ENCODE assay signal across 15 cellular contexts in the genomic region with DNA sequence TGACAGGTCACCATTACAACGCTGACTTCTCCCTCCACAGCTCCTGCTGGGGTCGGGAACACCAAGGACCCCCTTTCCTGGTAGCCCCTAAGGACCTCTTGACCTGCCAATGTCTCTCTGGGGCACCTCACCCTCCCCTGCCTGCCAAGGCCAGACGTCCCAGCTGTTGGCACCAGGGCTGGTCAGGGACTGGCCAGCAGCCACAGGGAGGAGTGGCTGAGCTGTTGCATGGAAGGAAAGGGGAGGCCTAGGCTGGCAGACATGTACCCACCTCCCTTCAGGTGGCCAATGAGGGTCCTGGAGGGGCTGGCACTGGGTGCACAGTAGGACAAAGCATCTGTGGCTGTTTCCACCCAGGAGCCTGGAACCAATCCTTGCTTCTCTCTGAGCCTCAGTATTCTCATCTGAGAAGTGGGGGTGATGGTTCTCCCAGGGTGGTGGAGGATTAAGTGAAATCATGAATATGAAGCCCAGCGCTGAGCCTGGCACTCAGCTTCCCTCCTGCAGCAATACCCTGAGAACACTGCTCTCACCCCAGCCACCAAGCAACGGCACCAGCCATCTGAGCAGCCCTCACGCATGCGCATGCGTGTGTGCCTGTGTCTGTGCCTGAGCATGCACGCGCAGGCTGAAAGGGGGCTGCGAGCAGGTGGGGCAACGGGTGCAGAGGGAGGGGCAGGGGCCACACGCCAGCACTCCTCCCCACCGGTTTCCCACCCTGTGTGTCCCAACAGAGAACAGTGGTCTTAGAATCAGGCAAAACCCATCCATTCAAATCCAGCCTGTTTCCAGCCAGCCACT. TPM values are rescaled to one million over a fixed set of nuclear protein-coding genes. Genes with fewer than 3 reads are reported as not detected.
DNase-seq lines count a peak whose midpoint lies in the region; ATAC-seq and TF ChIP-seq lines count a peak whose summit lies in the region.
"Had no signal": no experiment of that assay in that cellular context is flagged by ENCODE, and none has a peak within 500 bp of the region (broad histone marks: within the 10 kb centered on the region; RNA-seq: fewer than 3 reads in every experiment).

No MANE protein-coding gene starts in this region.

- H3K9me3 ChIP-seq in smooth muscle cell (replicated peaks; ENCODE audit: low read depth): no peaks in the 10 kb centered on the region
- H3K9me3 ChIP-seq in body of pancreas: no peaks in the 10 kb centered on the region
- H3K9me3 ChIP-seq in spleen: no peaks in the 10 kb centered on the region

- peaks cover 43% of the 10 kb centered on the region for H3K27me3 ChIP-seq in smooth muscle cell (ENCODE audit: low read depth)
- no peaks in the 10 kb centered on the region for H3K27me3 ChIP-seq in body of pancreas
- peaks cover 0 to 93% (median 40%) of the 10 kb centered on the region in 7 donors for H3K27me3 ChIP-seq in spleen (replicated peaks in 1 of 7)

- no peaks in the 10 kb centered on the region for H4K20me1 ChIP-seq in smooth muscle cell (ENCODE audit: low read depth)

- H3K27ac ChIP-seq in angular gyrus (ENCODE audit: low read depth, low read length) (peak overlapping the region; percentile 77), smooth muscle cell (ENCODE audit: low read depth) (no peak overlapping the region), body of pancreas (no peak overlapping the region), spleen (no peak overlapping the region)

- no peak overlapping the region for H3K9ac ChIP-seq in smooth muscle cell (ENCODE audit: low read depth)

- H3K4me3 ChIP-seq in smooth muscle cell: no peak overlapping the region
- H3K4me3 ChIP-seq in body of pancreas: no peak overlapping the region
- H3K4me3 ChIP-seq in spleen: no peak overlapping the region
- H3K4me3 ChIP-seq: GM12878, GM23338 had no signal

- H3K4me1 ChIP-seq in smooth muscle cell (ENCODE audit: low read depth) (no peaks in the 10 kb centered on the region), body of pancreas (no peaks in the 10 kb centered on the region), spleen (peaks cover 0 to 3% (median 2%) of the 10 kb centered on the region in 6 donors)

- DNase-seq in DMS53 (lab: John Stamatoyannopoulos, UW) (peak; percentile 51), left cardiac atrium (no peak), myocyte (ENCODE audit: low read depth) (peak; percentile 55), smooth muscle cell (lab: John Stamatoyannopoulos, UW; ENCODE audit: unreplicated experiment) (no peak), body of pancreas (no peak), dedifferentiated amniotic fluid mesenchymal stem cell (ENCODE audit: extremely low spot score) (no peak), spleen (no peak)
- DNase-seq: COR-L47, DMS79, NCI-H226, NCI-H526 treated with DMSO at 0.1 percent for 48 hours had no signal

- WGBS in smooth muscle cell (ENCODE audit: low lambda C conversion rate): 90% methylated on average over 14 of the region's 14 CpGs
- 70 to 74% methylated on average over 7 to 14 of the region's 14 CpGs for WGBS in body of pancreas, 2 donors
- 73 to 82% (median 81%) methylated on average over 4 to 14 of the region's 14 CpGs for WGBS in spleen, 5 donors

- no peak overlapping the region for H3K4me2 ChIP-seq in smooth muscle cell
- H3K4me2 ChIP-seq: GM23338 had no signal

- TF ChIP-seq CTCF in smooth muscle cell (IDR thresholded peaks at IDR 0.05; ENCODE audit: borderline replicate concordance, insufficient read depth, poor library complexity, severe bottlenecking) (no peak), body of pancreas (IDR thresholded peaks at IDR 0.05) (no peak), spleen (IDR thresholded peaks at IDR 0.05 in 8 of 11, conservative IDR thresholded peaks at IDR 0.05 in 3 of 11) (no peak)

- peak; percentile 36 to 52 for ATAC-seq in left cardiac atrium
- no peak for ATAC-seq in body of pancreas
- ATAC-seq: GM12878 had no signal

- H3F3A ChIP-seq in smooth muscle cell (ENCODE audit: low read depth): no peaks in the 10 kb centered on the region

- TF ChIP-seq POLR2A in body of pancreas (IDR thresholded peaks at IDR 0.05) (no peak), spleen (IDR thresholded peaks at IDR 0.05) (no peak)

- H3K79me2 ChIP-seq in smooth muscle cell (ENCODE audit: low read depth): no peaks in the 10 kb centered on the region

- no peak overlapping the region for H2AFZ ChIP-seq in smooth muscle cell (ENCODE audit: low read depth)
- H2AFZ ChIP-seq: GM23338 had no signal

- intact Hi-C loops in left cardiac atrium (cut with DNase I): no loop called here
- intact Hi-C loops in body of pancreas (cut with DNase I): no loop called here
- intact Hi-C loops in spleen (cut with DNase I; ENCODE audit: low total_unique reads): no loop called here

- H3K36me3 ChIP-seq in smooth muscle cell (ENCODE audit: low read depth): no peaks in the 10 kb centered on the region
- no peaks in the 10 kb centered on the region for H3K36me3 ChIP-seq in body of pancreas (replicated peaks in 1 of 2; ENCODE audit: insufficient read depth in 1 of 2, low read depth in 2 of 2)
- H3K36me3 ChIP-seq in spleen: no peaks in the 10 kb centered on the region

RNA-seq across cellular contexts. Expression of gene KCNJ4, which starts 5.9 kb away (rescaled TPM):
- 10 to 100 TPM in 1 of 2 donors, 1 to 10 TPM in 1; 7.2 to 15.9 TPM for total RNA-seq in left cardiac atrium
- 0.05 TPM in 1 of 2 replicates, not detected in the other for total RNA-seq in myocyte
- not detected for polyA plus RNA-seq in myocyte (2012)
- total RNA-seq in smooth muscle cell: 0.81 TPM in 1 of 2 replicates, not detected in the other
- not detected in 2 replicates for polyA plus RNA-seq in smooth muscle cell
- not detected for total RNA-seq in body of pancreas
- total RNA-seq in spleen: not detected
- polyA plus RNA-seq in spleen: not detected
- total RNA-seq: GM12878 had no signal
- polyA plus RNA-seq: CD14-positive monocyte, GM12878 had no signal

RNA-seq across cellular contexts. Expression of gene KDELR3, which starts 18.8 kb away (rescaled TPM):
- total RNA-seq in left cardiac atrium (10 to 100 TPM in 1 of 2 donors, 1 to 10 TPM in 1; 9.2 to 10.1 TPM), myocyte (23.4 and 28.9 TPM in 2 replicates), smooth muscle cell (163 and 207 TPM in 2 replicates), body of pancreas (10 to 100 TPM in 1 of 2 donors, 1 to 10 TPM in 1; 5.6 to 16.3 TPM), spleen (1 to 10 TPM; 1.5 to 4.9 (median 3.1) TPM)
- polyA plus RNA-seq in myocyte (2012): 67.7 TPM
- polyA plus RNA-seq in smooth muscle cell (198 and 252 TPM in 2 replicates), spleen (1 to 10 TPM in 2 of 3 donors, under 1 TPM in 1; 1.00 to 3.1 (median 1.2) TPM)
- polyA plus RNA-seq: CD14-positive monocyte had no signal

RNA-seq across cellular contexts. Expression of gene DDX17, which starts 57.0 kb away (rescaled TPM):
- total RNA-seq in left cardiac atrium (100 to 1,000 TPM; 209 to 220 TPM), myocyte (393 and 559 TPM in 2 replicates), smooth muscle cell (182 and 201 TPM in 2 replicates), body of pancreas (100 to 1,000 TPM; 403 to 467 TPM), spleen (100 to 1,000 TPM; 579 to 818 (median 658) TPM)
- polyA plus RNA-seq in myocyte (2012): 180 TPM
- polyA plus RNA-seq in smooth muscle cell (11.5 and 22.2 TPM in 2 replicates), spleen (100 to 1,000 TPM; 150 to 224 (median 204) TPM)

Comparison
In these comparisons a context has a peak if more than half of its experiments do, and no peak if none do; other contexts are left out.
1. DNase-seq: peak in DMS53 (single experiment) and myocyte (single experiment); none in left cardiac atrium (single experiment), smooth muscle cell (single experiment), body of pancreas (0 of 4), dedifferentiated amniotic fluid mesenchymal stem cell (single experiment) and spleen (single experiment).